1 cellular context compared by ENCODE assay signal in the genomic region with DNA sequence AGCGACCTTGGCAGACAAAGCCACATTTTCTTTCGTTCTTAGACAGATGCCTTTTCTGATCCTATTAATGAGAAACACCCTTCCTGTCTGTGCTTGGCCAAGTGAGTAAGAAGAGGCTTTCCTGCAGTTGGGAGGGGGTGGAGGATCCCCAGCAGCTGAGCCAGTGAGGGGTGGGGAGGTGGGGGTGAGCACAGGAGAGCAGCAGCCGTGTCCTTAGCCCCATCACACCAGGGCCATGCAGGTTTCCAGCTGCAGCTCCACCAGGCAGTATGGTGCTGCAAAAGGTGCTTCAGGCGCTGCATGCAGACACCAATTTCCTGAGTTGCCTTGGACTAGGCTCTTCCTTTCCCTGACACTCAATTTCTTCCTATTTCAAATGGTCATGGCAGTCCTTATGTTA.
TF ChIP-seq lines count a peak whose summit lies in the region.

No MANE protein-coding gene starts in this region.

TF ChIP-seq in GM23338, 12 proteins besides CTCF, POLR2A, EP300 and RAD21 (continued from another document):
- TF ChIP-seq, protein P1, sequence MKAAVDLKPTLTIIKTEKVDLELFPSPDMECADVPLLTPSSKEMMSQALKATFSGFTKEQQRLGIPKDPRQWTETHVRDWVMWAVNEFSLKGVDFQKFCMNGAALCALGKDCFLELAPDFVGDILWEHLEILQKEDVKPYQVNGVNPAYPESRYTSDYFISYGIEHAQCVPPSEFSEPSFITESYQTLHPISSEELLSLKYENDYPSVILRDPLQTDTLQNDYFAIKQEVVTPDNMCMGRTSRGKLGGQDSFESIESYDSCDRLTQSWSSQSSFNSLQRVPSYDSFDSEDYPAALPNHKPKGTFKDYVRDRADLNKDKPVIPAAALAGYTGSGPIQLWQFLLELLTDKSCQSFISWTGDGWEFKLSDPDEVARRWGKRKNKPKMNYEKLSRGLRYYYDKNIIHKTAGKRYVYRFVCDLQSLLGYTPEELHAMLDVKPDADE (IDR thresholded peaks at IDR 0.05), result no peak
- TF ChIP-seq EZH2phosphoT487 (IDR thresholded peaks at IDR 0.05; ENCODE audit: unreplicated experiment) (no peak), CREB1 (CRISPR knock-in tag; IDR thresholded peaks at IDR 0.05; ENCODE audit: low read depth) (no peak), ZNF462 (CRISPR knock-in tag; IDR thresholded peaks at IDR 0.05) (no peak), NANOG (IDR thresholded peaks at IDR 0.05; ENCODE audit: borderline replicate concordance) (no peak), REST (IDR thresholded peaks at IDR 0.05; ENCODE audit: unreplicated experiment) (no peak), STAT1 (IDR thresholded peaks at IDR 0.05; ENCODE audit: unreplicated experiment) (no peak), ZNF114 (CRISPR knock-in tag; IDR thresholded peaks at IDR 0.05) (no peak), POLR2AphosphoS5 (IDR thresholded peaks at IDR 0.05; ENCODE audit: low read depth) (no peak)
